ENCODE assay signal across 8 cellular contexts in the genomic region with DNA sequence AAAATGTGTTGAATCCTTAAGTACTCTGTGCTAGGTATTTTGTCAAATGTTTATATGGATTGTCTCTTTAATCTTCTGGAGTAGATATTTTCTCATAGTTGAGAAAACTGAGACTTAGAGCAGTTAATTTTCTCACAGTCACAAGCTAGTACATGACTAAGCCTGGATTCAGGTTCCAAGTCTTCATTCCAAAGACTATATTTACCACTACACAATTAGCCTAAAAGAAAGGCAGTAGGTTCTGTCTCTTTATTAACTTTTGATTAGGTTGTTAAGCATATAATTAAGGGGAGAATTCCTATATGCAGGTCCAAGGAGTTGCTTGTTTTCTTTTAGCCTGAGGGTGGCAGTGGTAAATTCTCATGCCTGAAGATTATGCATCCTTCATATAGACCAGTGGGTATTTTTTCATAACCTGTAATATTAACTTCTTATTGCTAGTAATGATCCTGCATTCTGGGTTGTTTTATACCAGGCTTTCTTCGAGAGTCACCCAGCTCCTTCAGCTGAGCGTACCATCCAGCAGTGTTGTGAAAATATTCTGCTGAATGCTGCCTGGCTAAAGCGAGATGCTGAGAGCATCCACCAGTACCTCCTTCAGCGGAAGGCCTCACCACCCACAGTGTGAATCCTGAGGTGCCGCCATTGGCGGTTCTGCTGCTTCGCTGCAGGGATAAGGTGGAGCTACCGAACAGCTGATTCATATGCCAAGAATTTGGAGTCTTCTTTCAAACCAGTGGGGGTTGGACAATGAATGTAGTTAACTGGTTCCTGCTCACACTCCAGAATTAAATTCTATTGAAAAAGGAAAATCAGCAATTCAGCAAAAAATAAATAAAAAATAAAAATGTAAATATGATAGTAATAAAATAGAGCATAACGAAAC. TPM values are rescaled to one million over a fixed set of nuclear protein-coding genes. Genes with fewer than 3 reads are reported as not detected.
DNase-seq lines count a peak whose midpoint lies in the region; ATAC-seq and TF ChIP-seq lines count a peak whose summit lies in the region.

No MANE protein-coding gene starts in this region.

- H3K36me3 ChIP-seq in prostate gland, result peaks cover 0 to 3% of the 10 kb centered on the region in 2 donors

- no peaks in the 10 kb centered on the region for H3K27me3 ChIP-seq in prostate gland (replicated peaks; ENCODE audit: insufficient read depth)

- no peak for TF ChIP-seq POLR2A in prostate gland (IDR thresholded peaks at IDR 0.05)

- peak; percentile 89 for DNase-seq in H4 (ENCODE audit: low spot score)
- peak; percentile 88 for DNase-seq in fibroblast of villous mesenchyme (ENCODE audit: low read depth)
- peak; percentile 8 for DNase-seq in prostate gland (ENCODE audit: low spot score)
- no peak for DNase-seq in GM13976 (ENCODE audit: low spot score)

- H3K4me3 ChIP-seq in fibroblast of villous mesenchyme (ENCODE audit: low read depth, low read length), result no peak overlapping the region
- no peak overlapping the region for H3K4me3 ChIP-seq in prostate gland

- no peaks in the 10 kb centered on the region for H3K9me3 ChIP-seq in prostate gland

- 27% methylated on average over 9 of the region's 9 CpGs for WGBS in prostate gland

- TF ChIP-seq CTCF in fibroblast of villous mesenchyme (IDR thresholded peaks at IDR 0.05; ENCODE audit: insufficient read depth, low read depth, low read length) (peak; percentile 6), prostate gland (IDR thresholded peaks at IDR 0.05) (no peak), GM13976 (IDR thresholded peaks at IDR 0.05; ENCODE audit: borderline replicate concordance, control extremely low read depth, extremely low read depth, insufficient read depth, missing control alignments) (no peak)

- intact Hi-C loops in prostate gland (cut with DNase I), result no loop called here

- no peaks in the 10 kb centered on the region for H3K4me1 ChIP-seq in prostate gland (replicated peaks)

- peak overlapping the region; percentile 18 to 22 for H3K27ac ChIP-seq in prostate gland

- ATAC-seq in SK-N-SH treated with all-trans-retinoic acid at 6 μM for 48 hours, result peak; percentile 96
- no peak for ATAC-seq in HG03432 (IDR thresholded peaks at IDR 0.05; ENCODE audit: unreplicated experiment)
- no peak for ATAC-seq in activated CD4-positive, CD25-positive, alpha-beta regulatory T cell treated with anti-CD3 and anti-CD28 coated beads, Interleukin-2, amount 50 U/mL, for 24 hours
- no peak for ATAC-seq in HG03439 (IDR thresholded peaks at IDR 0.05; ENCODE audit: unreplicated experiment)

- in situ Hi-C loops in GM13976 (cut with MboI; ENCODE audit: low sequenced_read_pairs, unreplicated experiment), result no loop called here

TF ChIP-seq in SK-N-SH treated with all-trans-retinoic acid at 6 μM for 48 hours, 23 proteins besides CTCF, POLR2A, EP300 and RAD21:
- TF ChIP-seq BACH2 (CRISPR knock-in tag; IDR thresholded peaks at IDR 0.05; ENCODE audit: borderline replicate concordance), result no peak
- TF ChIP-seq, protein P1, sequence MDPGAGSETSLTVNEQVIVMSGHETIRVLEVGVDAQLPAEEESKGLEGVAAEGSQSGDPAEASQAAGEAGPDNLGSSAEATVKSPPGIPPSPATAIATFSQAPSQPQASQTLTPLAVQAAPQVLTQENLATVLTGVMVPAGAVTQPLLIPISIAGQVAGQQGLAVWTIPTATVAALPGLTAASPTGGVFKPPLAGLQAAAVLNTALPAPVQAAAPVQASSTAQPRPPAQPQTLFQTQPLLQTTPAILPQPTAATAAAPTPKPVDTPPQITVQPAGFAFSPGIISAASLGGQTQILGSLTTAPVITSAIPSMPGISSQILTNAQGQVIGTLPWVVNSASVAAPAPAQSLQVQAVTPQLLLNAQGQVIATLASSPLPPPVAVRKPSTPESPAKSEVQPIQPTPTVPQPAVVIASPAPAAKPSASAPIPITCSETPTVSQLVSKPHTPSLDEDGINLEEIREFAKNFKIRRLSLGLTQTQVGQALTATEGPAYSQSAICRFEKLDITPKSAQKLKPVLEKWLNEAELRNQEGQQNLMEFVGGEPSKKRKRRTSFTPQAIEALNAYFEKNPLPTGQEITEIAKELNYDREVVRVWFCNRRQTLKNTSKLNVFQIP (CRISPR knock-in tag; IDR thresholded peaks at IDR 0.05; ENCODE audit: borderline replicate concordance, low read depth), result 0 out of 2 replicates have a peak, but pooled peaks have one; percentile 55
- no peak for TF ChIP-seq ARNTL (CRISPR knock-in tag; IDR thresholded peaks at IDR 0.05; ENCODE audit: borderline replicate concordance, low read depth)

RNA-seq across cellular contexts. Expression of a gene that starts 28.2 kb away (rescaled TPM):
- total RNA-seq in H4 (2014; rRNA removed; shearing (Covaris generic)), result 381 and 436 TPM in 2 replicates
- total RNA-seq in fibroblast of villous mesenchyme (325 and 443 TPM in 2 replicates), prostate gland (100 to 1,000 TPM; 148 to 239 TPM)
